ENCODE assay signal across 31 cellular contexts in genomic region chr12:121740847-121741246, GRCh38.
"Had no signal": no experiment of that assay in that cellular context is flagged by ENCODE, and none has a peak within 500 bp of the region (broad histone marks: within the 10 kb centered on the region; RNA-seq: fewer than 3 reads in every experiment).

No MANE protein-coding gene starts in this region.

- H3K36me3 Mint-ChIP-seq: activated naive CD8-positive, alpha-beta T cell treated with anti-CD3 and anti-CD28 coated beads for 36 hours; mesothelial cell of epicardium; natural killer cell had no signal

- H3K4me3 Mint-ChIP-seq: activated B cell treated with CpG ODN at 0.5 μM for 24 hours; activated CD4-positive, alpha-beta T cell treated with anti-CD3 and anti-CD28 coated beads for 36 hours; activated naive CD8-positive, alpha-beta T cell treated with anti-CD3 and anti-CD28 coated beads for 36 hours; activated T-cell treated with anti-CD3 and anti-CD28 coated beads, Interleukin-2, amount 50 U/mL, for 4 hours; central memory CD8-positive, alpha-beta T cell; mesothelial cell of epicardium; natural killer cell; stimulated activated naive CD8-positive, alpha-beta T cell treated with anti-CD3 and anti-CD28 coated beads, Interleukin-15, Interleukin-2, amounts not matched to agents 100 ng/mL and 50 ng/mL, for 24 hours had no signal

- H3K27ac ChIP-seq: breast epithelium, neutrophil, ovary, tibial artery had no signal

- H3K27me3 ChIP-seq: breast epithelium, gastrocnemius medialis, neutrophil, ovary, tibial artery had no signal

- H3K9me3 ChIP-seq: breast epithelium, gastrocnemius medialis, neutrophil, ovary, tibial artery had no signal

- H3K27me3 Mint-ChIP-seq: activated B cell treated with CpG ODN at 0.5 μM for 24 hours; activated CD4-positive, alpha-beta T cell treated with anti-CD3 and anti-CD28 coated beads for 36 hours; activated naive CD8-positive, alpha-beta T cell treated with anti-CD3 and anti-CD28 coated beads for 36 hours; central memory CD8-positive, alpha-beta T cell; stimulated activated naive CD8-positive, alpha-beta T cell treated with anti-CD3 and anti-CD28 coated beads, Interleukin-15, Interleukin-2, amounts not matched to agents 100 ng/mL and 50 ng/mL, for 24 hours had no signal

- H3K4me1 ChIP-seq: breast epithelium had no signal

- H3K36me3 ChIP-seq: breast epithelium, gastrocnemius medialis, neutrophil, ovary, tibial artery had no signal

- H3K9me3 Mint-ChIP-seq: activated B cell treated with CpG ODN at 0.5 μM for 24 hours; activated naive CD8-positive, alpha-beta T cell treated with anti-CD3 and anti-CD28 coated beads for 36 hours; activated T-cell treated with anti-CD3 and anti-CD28 coated beads, Interleukin-2, amount 50 U/mL, for 4 hours; activated T-helper 2 cell treated with anti-CD3 and anti-CD28 coated beads, Interferon-gamma antibody, Interleukin-2, Interleukin-4, amounts not matched to agents 10 μg/mL and 5 μg/mL and 100 μg/mL, durations not matched to agents 14 hours and 24 hours and 36 hours; central memory CD8-positive, alpha-beta T cell; mesothelial cell of epicardium; natural killer cell; stimulated activated naive CD8-positive, alpha-beta T cell treated with anti-CD3 and anti-CD28 coated beads, Interleukin-15, Interleukin-2, amounts not matched to agents 100 ng/mL and 50 ng/mL, for 24 hours had no signal

- H3K27ac Mint-ChIP-seq: activated B cell treated with CpG ODN at 0.5 μM for 24 hours; activated CD4-positive, alpha-beta T cell treated with anti-CD3 and anti-CD28 coated beads for 36 hours; activated naive CD8-positive, alpha-beta T cell treated with anti-CD3 and anti-CD28 coated beads for 36 hours; activated T-helper 2 cell treated with anti-CD3 and anti-CD28 coated beads, Interferon-gamma antibody, Interleukin-2, Interleukin-4, amounts not matched to agents 10 μg/mL and 5 μg/mL and 100 μg/mL, durations not matched to agents 14 hours and 24 hours and 36 hours; mesothelial cell of epicardium; natural killer cell; stimulated activated naive CD8-positive, alpha-beta T cell treated with anti-CD3 and anti-CD28 coated beads, Interleukin-15, Interleukin-2, amounts not matched to agents 100 ng/mL and 50 ng/mL, for 24 hours had no signal

- DNase-seq: activated B cell treated with CpG ODN at 0.5 μM for 24 hours; activated CD4-positive, alpha-beta T cell treated with anti-CD3 and anti-CD28 coated beads for 36 hours; activated CD4-positive, alpha-beta T cell treated with anti-CD3 and anti-CD28 coated beads, Interleukin-2, amount 50 U/mL, for 4 hours; activated CD8-positive, alpha-beta memory T cell treated with anti-CD3 and anti-CD28 coated beads, Interleukin-2, amount 50 U/mL, for 48 hours; activated naive CD4-positive, alpha-beta T cell; activated naive CD8-positive, alpha-beta T cell treated with anti-CD3 and anti-CD28 coated beads for 36 hours; activated T-cell treated with anti-CD3 and anti-CD28 coated beads, Interleukin-2, amount 50 U/mL, for 4 hours; effector memory CD4-positive, alpha-beta T cell; gastrocnemius medialis; head of caudate nucleus; hypothalamus; left ventricle myocardium superior; mammary epithelial cell; natural killer cell; ovary; right cardiac atrium; stimulated activated CD4-positive, alpha-beta T cell treated with anti-CD3 and anti-CD28 coated beads, Interleukin-12 subunit alpha, Interleukin-12 subunit beta, amount 100 ng/mL, for 4 hours; stimulated activated CD4-positive, alpha-beta T cell treated with anti-CD3 and anti-CD28 coated beads, Interleukin-4, amount 100 ng/mL, for 4 hours; substantia nigra; tibial artery had no signal

- H3K4me1 Mint-ChIP-seq: activated B cell treated with CpG ODN at 0.5 μM for 24 hours; central memory CD8-positive, alpha-beta T cell; natural killer cell had no signal

- FAIRE-seq: astrocyte, colon, endothelial cell of umbilical vein, islet of Langerhans had no signal

- H3K4me3 ChIP-seq: breast epithelium, gastrocnemius medialis, ovary, tibial artery had no signal

- ATAC-seq: activated CD4-positive, alpha-beta T cell treated with anti-CD3 and anti-CD28 coated beads for 36 hours; activated T-cell treated with anti-CD3 and anti-CD28 coated beads, Interleukin-2, amount 50 U/mL, for 4 hours; esophagus mucosa; gastrocnemius medialis; left ventricle myocardium superior; natural killer cell; right cardiac atrium had no signal
